Comparison of ENCODE assay signal across 28 cellular contexts in genomic region chr19:39172700-39173501, GRCh38. TPM values are rescaled to one million over a fixed set of nuclear protein-coding genes. Genes with fewer than 3 reads are reported as not detected.
"Had no signal": no experiment of that assay in that cellular context is flagged by ENCODE, and none has a peak within 500 bp of the region (broad histone marks: within the 10 kb centered on the region; RNA-seq: fewer than 3 reads in every experiment).

No MANE protein-coding gene starts in this region.

- H3K27ac Mint-ChIP-seq: naive thymus-derived CD4-positive, alpha-beta T cell; nephron progenitor cell; stimulated activated naive B cell treated with anti-CD40 and anti-IgM and Interleukin-4, amounts not matched to agents 10 μg/mL and 1 μg/mL and 100 μg/mL, for 72 hours had no signal

- H3K27me3 ChIP-seq: heart left ventricle, spleen, stomach, transverse colon had no signal

- H3K4me1 Mint-ChIP-seq: stimulated activated naive B cell treated with anti-CD40 and anti-IgM and Interleukin-4, amounts not matched to agents 10 μg/mL and 1 μg/mL and 100 μg/mL, for 72 hours had no signal

- H3K9me3 ChIP-seq: heart left ventricle, psoas muscle, spleen, stomach, thoracic aorta, transverse colon had no signal

- DNase-seq: effector memory CD4-positive, alpha-beta T cell; heart left ventricle; hippocampal formation; kidney glomerular epithelial cell; naive thymus-derived CD4-positive, alpha-beta T cell; nephron progenitor cell; psoas muscle; retina; spleen; stimulated activated CD4-positive, alpha-beta T cell treated with anti-CD3 and anti-CD28 coated beads, Interleukin-15, amount 100 ng/mL, for 24 hours; stimulated activated CD4-positive, alpha-beta T cell treated with anti-CD3 and anti-CD28 coated beads, Interleukin-1b, Interleukin-23, amount 100 ng/mL, for 48 hours; stimulated activated CD4-positive, alpha-beta T cell treated with anti-CD3 and anti-CD28 coated beads, Interleukin-4, amount 100 ng/mL, for 4 hours; stimulated activated naive B cell treated with anti-CD40 and anti-IgM and Interleukin-4, amounts not matched to agents 10 μg/mL and 1 μg/mL and 100 μg/mL, for 72 hours; stomach; transverse colon had no signal

- H3K4me3 ChIP-seq: heart left ventricle, psoas muscle, spleen, stomach, thoracic aorta, transverse colon had no signal

- H3K4me3 Mint-ChIP-seq: naive thymus-derived CD4-positive, alpha-beta T cell; nephron progenitor cell; stimulated activated naive B cell treated with anti-CD40 and anti-IgM and Interleukin-4, amounts not matched to agents 10 μg/mL and 1 μg/mL and 100 μg/mL, for 72 hours had no signal

- H3K9me3 Mint-ChIP-seq: naive thymus-derived CD4-positive, alpha-beta T cell; nephron progenitor cell; stimulated activated naive B cell treated with anti-CD40 and anti-IgM and Interleukin-4, amounts not matched to agents 10 μg/mL and 1 μg/mL and 100 μg/mL, for 72 hours had no signal

- H3K4me1 ChIP-seq: psoas muscle, spleen had no signal

- H3K27ac ChIP-seq: heart left ventricle, psoas muscle, spleen, stomach, thoracic aorta, transverse colon had no signal

- H3K27me3 Mint-ChIP-seq: naive thymus-derived CD4-positive, alpha-beta T cell; stimulated activated naive B cell treated with anti-CD40 and anti-IgM and Interleukin-4, amounts not matched to agents 10 μg/mL and 1 μg/mL and 100 μg/mL, for 72 hours had no signal

- ATAC-seq: esophagus mucosa; heart left ventricle; naive thymus-derived CD4-positive, alpha-beta T cell; psoas muscle; sciatic nerve; stimulated activated naive B cell treated with anti-CD40 and anti-IgM and Interleukin-4, amounts not matched to agents 10 μg/mL and 1 μg/mL and 100 μg/mL, for 72 hours had no signal

RNA-seq across cellular contexts. Expression of gene NCCRP1, which starts 23.9 kb away (rescaled TPM):
- total RNA-seq: fibroblast of lung; frontal cortex; glomerular endothelial cell; liver; lung microvascular endothelial cell; mesenteric fat pad; mononuclear cell; naive thymus-derived CD4-positive, alpha-beta T cell; sciatic nerve; skeletal muscle tissue; stomach had no signal

RNA-seq across cellular contexts. Expression of gene SYCN, which starts 31.2 kb away (rescaled TPM):
- total RNA-seq: esophagus mucosa; fibroblast of lung; frontal cortex; glomerular endothelial cell; liver; lung microvascular endothelial cell; mesenteric fat pad; mononuclear cell; naive thymus-derived CD4-positive, alpha-beta T cell; omental fat pad; sciatic nerve; skeletal muscle tissue; spleen; stomach; thoracic aorta; transverse colon; urinary bladder had no signal
